8 cellular contexts compared by ENCODE assay signal in genomic region chr1:25796807-25797458, GRCh38. TPM values are rescaled to one million over a fixed set of nuclear protein-coding genes. Genes with fewer than 3 reads are reported as not detected.
A peak's percentile ranks its signal among the peaks of the same experiment; 100 is the strongest.
DNase-seq lines count a peak whose midpoint lies in the region; ATAC-seq and TF ChIP-seq lines count a peak whose summit lies in the region.

No MANE protein-coding gene starts in this region.

- peak overlapping the region; percentile 93 to 96 for H3K27ac Mint-ChIP-seq in T-cell

- peak; percentile 76 to 85 (median 78) for TF ChIP-seq CTCF in heart left ventricle (IDR thresholded peaks at IDR 0.05)

- in situ Hi-C loops in G401 (cut with HindIII; ENCODE audit: low sequenced_read_pairs), result no loop called here

- H3K9me3 Mint-ChIP-seq in T-cell, result no peaks in the 10 kb centered on the region

- intact Hi-C loops in heart left ventricle (cut with DNase I), result loop anchor here in 8 of 10 donors (1.0 to 10.0 kb wide), 14 partner anchors 52 to 362 kb away; partner anchors contain the start of genes MAN1C1 (in 2 of the 8) and MACO1 (in 1 of the 8)

- H3K27me3 ChIP-seq in heart left ventricle, result no peaks in the 10 kb centered on the region

- H3K4me3 Mint-ChIP-seq in T-cell, result peak overlapping the region; percentile 53 to 75 (median 67)

- H3K4me1 Mint-ChIP-seq in T-cell, result peaks cover 61 to 73% (median 63%) of the 10 kb centered on the region in 3 donors

- no peak overlapping the region for H3K4me3 ChIP-seq in heart left ventricle

- DNase-seq in G401 (ENCODE audit: low spot score), result peak; percentile 79
- peak; percentile 68 for DNase-seq in NCI-H1436 treated with DMSO at 0.1 percent for 48 hours (lab: John Stamatoyannopoulos, UW)
- DNase-seq in T-cell, result peak; percentile 57 to 89 (median 78)
- peak; percentile 78 for DNase-seq in activated naive CD8-positive, alpha-beta T cell treated with anti-CD3 and anti-CD28 coated beads, Interleukin-2, amount 50 U/mL, for 16 hours (ENCODE audit: low read depth, low spot score)
- DNase-seq in heart left ventricle, result peak; percentile 78 to 91 (median 84)
- DNase-seq in retina, result peak; percentile 80
- no peak for DNase-seq in cortex of kidney (lab: John Stamatoyannopoulos, UW)

- peaks cover under 1% of the 10 kb centered on the region for H3K36me3 Mint-ChIP-seq in T-cell

- H3K4me1 ChIP-seq in heart left ventricle, result peaks cover 3 to 48% (median 32%) of the 10 kb centered on the region in 12 donors

- H3K27me3 Mint-ChIP-seq in T-cell, result no peaks in the 10 kb centered on the region

- 5 to 11% (median 7%) methylated on average over 19 of the region's 19 CpGs for WGBS in heart left ventricle, 4 donors

- CTCF ChIA-PET in T-cell (lab: Charles Lee), result interaction anchor here (0.6 to 1.8 kb wide), 4 partner anchors 27 to 178 kb away, joined by 3 to 4 read pairs (median 3); no protein-coding TSS in a partner anchor

- no peaks in the 10 kb centered on the region for H3K9me3 ChIP-seq in heart left ventricle

- POLR2A ChIA-PET in T-cell (lab: Charles Lee), result no interaction called here

- TF ChIP-seq POLR2A in heart left ventricle (IDR thresholded peaks at IDR 0.05), result no peak

- ATAC-seq in T-cell (replicated peaks in 1 of 4), result peak; percentile 59 to 64 (median 62)
- ATAC-seq in heart left ventricle, result peak; percentile 20 to 48 (median 38)
- no peak for ATAC-seq in HG02642 (IDR thresholded peaks at IDR 0.05; ENCODE audit: poor library complexity, unreplicated experiment)

- H3K27ac ChIP-seq in heart left ventricle, result peak overlapping the region in 7 of 12 donors; percentile 22 to 69 (median 41)

- peaks cover 0 to under 1% (median 0%) of the 10 kb centered on the region in 9 donors for H3K36me3 ChIP-seq in heart left ventricle

RNA-seq across cellular contexts. Expression of gene SELENON, which starts 3.1 kb away (rescaled TPM):
- 22.8 and 31.9 TPM in 2 replicates for total RNA-seq in G401 (2014; rRNA removed; shearing (Covaris generic))
- total RNA-seq in T-cell, result 10 to 100 TPM; 22.4 to 28.9 (median 25.9) TPM
- total RNA-seq in heart left ventricle, result 10 to 100 TPM; 39.8 to 92.3 (median 48.5) TPM
- 10 to 100 TPM; 28.9 to 53.2 TPM for polyA plus RNA-seq in heart left ventricle

RNA-seq across cellular contexts. Expression of gene MTFR1L, which starts 22.8 kb away (rescaled TPM):
- 21.0 and 32.6 TPM in 2 replicates for total RNA-seq in G401 (2014; rRNA removed; shearing (Covaris generic))
- total RNA-seq in T-cell, result 10 to 100 TPM; 39.6 to 48.1 (median 41.6) TPM
- 100 to 1,000 TPM; 123 to 319 (median 214) TPM for total RNA-seq in heart left ventricle
- 100 to 1,000 TPM; 135 to 146 TPM for polyA plus RNA-seq in heart left ventricle
